In genomic region chr9:34170252-34170915, GRCh38 we compare ENCODE assay signal across 17 cellular contexts. TPM values are rescaled to one million over a fixed set of nuclear protein-coding genes. Genes with fewer than 3 reads are reported as not detected.
A peak's percentile ranks its signal among the peaks of the same experiment; 100 is the strongest.
DNase-seq lines count a peak whose midpoint lies in the region; ATAC-seq and TF ChIP-seq lines count a peak whose summit lies in the region.
"Had no signal": no experiment of that assay in that cellular context is flagged by ENCODE, and none has a peak within 500 bp of the region (broad histone marks: within the 10 kb centered on the region; RNA-seq: fewer than 3 reads in every experiment).

No MANE protein-coding gene starts in this region.

- H3K4me1 Mint-ChIP-seq in effector memory CD8-positive, alpha-beta T cell (ENCODE audit: low read depth in 2 of 2): peaks cover 7% of the 10 kb centered on the region in 2 donors
- peaks cover 2 to 13% (median 11%) of the 10 kb centered on the region in 4 donors for H3K4me1 Mint-ChIP-seq in naive thymus-derived CD8-positive, alpha-beta T cell
- H3K4me1 Mint-ChIP-seq in glutamatergic neuron (ENCODE audit: low read depth, unreplicated experiment): no peaks in the 10 kb centered on the region

- peak overlapping the region in 1 of 2 donors; percentile 79 for H3K27ac Mint-ChIP-seq in effector memory CD8-positive, alpha-beta T cell
- peak overlapping the region in 8 of 10 donors; percentile 27 to 83 (median 56) for H3K27ac Mint-ChIP-seq in naive thymus-derived CD8-positive, alpha-beta T cell
- H3K27ac Mint-ChIP-seq in glutamatergic neuron (ENCODE audit: unreplicated experiment): no peak overlapping the region
- H3K27ac Mint-ChIP-seq: activated CD8-positive, alpha-beta T cell treated with anti-CD3 and anti-CD28 coated beads for 36 hours; activated T-cell treated with anti-CD3 and anti-CD28 coated beads, Interleukin-2, amount 50 U/mL, for 72 hours had no signal

- no peaks in the 10 kb centered on the region for H3K27me3 Mint-ChIP-seq in effector memory CD8-positive, alpha-beta T cell
- no peaks in the 10 kb centered on the region for H3K27me3 Mint-ChIP-seq in naive thymus-derived CD8-positive, alpha-beta T cell
- peaks cover 5% of the 10 kb centered on the region for H3K27me3 Mint-ChIP-seq in glutamatergic neuron (ENCODE audit: unreplicated experiment)
- H3K27me3 Mint-ChIP-seq: activated CD8-positive, alpha-beta T cell treated with anti-CD3 and anti-CD28 coated beads for 36 hours; CD8-positive, alpha-beta memory T cell had no signal

- POLR2A ChIA-PET in naive thymus-derived CD8-positive, alpha-beta T cell (lab: Charles Lee): interaction anchor here (0.9 to 1.0 kb wide), 2 partner anchors 52 to 211 kb away, joined by 3 read pairs; no protein-coding TSS in a partner anchor

- no peaks in the 10 kb centered on the region for H3K36me3 Mint-ChIP-seq in effector memory CD8-positive, alpha-beta T cell (ENCODE audit: insufficient read depth)
- no peaks in the 10 kb centered on the region for H3K36me3 Mint-ChIP-seq in naive thymus-derived CD8-positive, alpha-beta T cell
- peaks cover 4% of the 10 kb centered on the region for H3K36me3 Mint-ChIP-seq in glutamatergic neuron (ENCODE audit: unreplicated experiment)
- H3K36me3 Mint-ChIP-seq: CD8-positive, alpha-beta memory T cell; immature natural killer cell had no signal

- TF ChIP-seq CTCF in glutamatergic neuron (IDR thresholded peaks at IDR 0.05; ENCODE audit: partially characterized antibody, unreplicated experiment): no peak

- no peaks in the 10 kb centered on the region for H3K9me3 Mint-ChIP-seq in effector memory CD8-positive, alpha-beta T cell
- H3K9me3 Mint-ChIP-seq in naive thymus-derived CD8-positive, alpha-beta T cell: no peaks in the 10 kb centered on the region
- no peaks in the 10 kb centered on the region for H3K9me3 Mint-ChIP-seq in glutamatergic neuron (ENCODE audit: unreplicated experiment)
- H3K9me3 Mint-ChIP-seq: activated CD8-positive, alpha-beta T cell treated with anti-CD3 and anti-CD28 coated beads for 36 hours; activated T-cell treated with anti-CD3 and anti-CD28 coated beads, Interleukin-2, amount 50 U/mL, for 72 hours; CD8-positive, alpha-beta memory T cell; immature natural killer cell had no signal

- DNase-seq in Right ventricle myocardium superior: no peak
- DNase-seq in cardiac septum (ENCODE audit: low spot score): no peak
- DNase-seq in effector memory CD8-positive, alpha-beta T cell: no peak
- no peak for DNase-seq in naive thymus-derived CD8-positive, alpha-beta T cell
- no peak for DNase-seq in COR-L47 (lab: John Stamatoyannopoulos, UW)
- DNase-seq in glutamatergic neuron: no peak
- DNase-seq in NCI-H2081 treated with DMSO at 0.1 percent for 48 hours (lab: John Stamatoyannopoulos, UW): no peak
- DNase-seq: activated CD8-positive, alpha-beta T cell treated with anti-CD3 and anti-CD28 coated beads for 36 hours; activated T-cell treated with anti-CD3 and anti-CD28 coated beads, Interleukin-2, amount 50 U/mL, for 72 hours; CD8-positive, alpha-beta memory T cell; central memory CD4-positive, alpha-beta T cell; GOT3; immature natural killer cell; mesenchymal stem cell; NCI-H187 treated with DMSO at 0.1 percent for 48 hours; nucleus accumbens had no signal

- H3K4me3 Mint-ChIP-seq in effector memory CD8-positive, alpha-beta T cell: no peak overlapping the region
- peak overlapping the region in 1 of 10 donors; percentile 14 for H3K4me3 Mint-ChIP-seq in naive thymus-derived CD8-positive, alpha-beta T cell
- no peak overlapping the region for H3K4me3 Mint-ChIP-seq in glutamatergic neuron (ENCODE audit: unreplicated experiment)
- H3K4me3 Mint-ChIP-seq: activated CD8-positive, alpha-beta T cell treated with anti-CD3 and anti-CD28 coated beads for 36 hours; activated T-cell treated with anti-CD3 and anti-CD28 coated beads, Interleukin-2, amount 50 U/mL, for 72 hours; CD8-positive, alpha-beta memory T cell; immature natural killer cell had no signal

- intact Hi-C loops in Right ventricle myocardium superior (cut with DNase I) (no loop called here), cardiac septum (cut with DNase I) (loop anchor here (10.0 kb wide), 1 partner anchor 46 kb away; the partner anchor contains the start of gene DCAF12)

- ATAC-seq in Right ventricle myocardium superior (ENCODE audit: poor library complexity) (peak; percentile 88), HG02623 (IDR thresholded peaks at IDR 0.05; ENCODE audit: unreplicated experiment) (no peak)
- ATAC-seq in effector memory CD8-positive, alpha-beta T cell (replicated peaks): peak; percentile 23
- no peak for ATAC-seq in naive thymus-derived CD8-positive, alpha-beta T cell
- ATAC-seq: activated CD8-positive, alpha-beta T cell treated with anti-CD3 and anti-CD28 coated beads for 36 hours; activated T-cell treated with anti-CD3 and anti-CD28 coated beads, Interleukin-2, amount 50 U/mL, for 72 hours had no signal

RNA-seq across cellular contexts. Expression of gene UBAP1, which starts 8.5 kb away (rescaled TPM):
- total RNA-seq in Right ventricle myocardium superior (44.0 TPM), cardiac septum (40.6 TPM), glutamatergic neuron (ENCODE audit: unreplicated experiment) (28.4 TPM)
- 10 to 100 TPM; 38.9 to 40.2 TPM for total RNA-seq in naive thymus-derived CD8-positive, alpha-beta T cell
- 10 to 100 TPM; 36.3 to 48.1 (median 36.5) TPM for polyA plus RNA-seq in naive thymus-derived CD8-positive, alpha-beta T cell

RNA-seq across cellular contexts. Expression of gene DCAF12, which starts 43.9 kb away (rescaled TPM):
- 14.8 TPM for total RNA-seq in Right ventricle myocardium superior
- 15.7 TPM for total RNA-seq in cardiac septum
- total RNA-seq in naive thymus-derived CD8-positive, alpha-beta T cell: 10 to 100 TPM; 21.5 to 24.0 TPM
- 10 to 100 TPM in 2 of 3 donors, 1 to 10 TPM in 1; 9.0 to 14.8 (median 13.9) TPM for polyA plus RNA-seq in naive thymus-derived CD8-positive, alpha-beta T cell
- 37.9 TPM for total RNA-seq in glutamatergic neuron (ENCODE audit: unreplicated experiment)

Comparison
In these comparisons a context has a peak if more than half of its experiments do, and no peak if none do; other contexts are left out.
1. ATAC-seq: peak in Right ventricle myocardium superior (single experiment) and effector memory CD8-positive, alpha-beta T cell (single experiment); none in naive thymus-derived CD8-positive, alpha-beta T cell (0 of 2) and HG02623 (single experiment).